8 cellular contexts compared by ENCODE assay signal in genomic region chr6:27388293-27389197, GRCh38. TPM values are rescaled to one million over a fixed set of nuclear protein-coding genes. Genes with fewer than 3 reads are reported as not detected.
DNase-seq lines count a peak whose midpoint lies in the region; ATAC-seq, FAIRE-seq and TF ChIP-seq lines count a peak whose summit lies in the region.

Gene ZNF391 (plus strand): TSS chr6:27388759. CDS start chr6:27400371, 11,612 bp downstream.

- H3K27me3 Mint-ChIP-seq in CD14-positive monocyte (ENCODE audit: low read depth in 3 of 3) = peaks cover 3 to 16% (median 8%) of the 10 kb centered on the region in 3 donors
- H3K27me3 Mint-ChIP-seq in mesothelial cell of epicardium (ENCODE audit: low read depth) = peaks cover 2% of the 10 kb centered on the region

- FAIRE-seq in endometrium (lab: Jason Lieb, UNC) = peak; percentile 21

- TF ChIP-seq CTCF in CD14-positive monocyte (IDR thresholded peaks at IDR 0.05) = no peak
- no peak for TF ChIP-seq CTCF in mesothelial cell of epicardium (IDR thresholded peaks at IDR 0.05; ENCODE audit: unreplicated experiment)

- peak; percentile 79 for ATAC-seq in HG03469 (IDR thresholded peaks at IDR 0.05; ENCODE audit: unreplicated experiment)

- no peaks in the 10 kb centered on the region for H3K36me3 Mint-ChIP-seq in CD14-positive monocyte
- peaks cover 10% of the 10 kb centered on the region for H3K36me3 Mint-ChIP-seq in mesothelial cell of epicardium

- H3K4me3 Mint-ChIP-seq in CD14-positive monocyte (peak within 1 kb of the TSS; percentile 94 to 96), mesothelial cell of epicardium (peak within 1 kb of the TSS; percentile 85)

- H3K9me3 Mint-ChIP-seq in CD14-positive monocyte (peaks cover 4 to 30% (median 21%) of the 10 kb centered on the region in 7 donors), mesothelial cell of epicardium (peaks cover 6% of the 10 kb centered on the region)

- H3K27ac Mint-ChIP-seq in CD14-positive monocyte = peak within 1 kb of the TSS in 6 of 7 donors; percentile 5 to 85 (median 56)
- peak within 1 kb of the TSS; percentile 94 for H3K27ac Mint-ChIP-seq in mesothelial cell of epicardium

- intact Hi-C loops in CD14-positive monocyte (cut with micrococcal nuclease) = no loop called here

- peaks cover 19% of the 10 kb centered on the region for H3K4me1 Mint-ChIP-seq in CD14-positive monocyte
- peaks cover 16% of the 10 kb centered on the region for H3K4me1 Mint-ChIP-seq in mesothelial cell of epicardium

- DNase-seq in CD14-positive monocyte (ENCODE audit: low spot score) (peak; percentile 55), GM19240 (ENCODE audit: insufficient read length, low spot score) (peak; percentile 57), NCI-H82 treated with DMSO at 0.1 percent for 48 hours (lab: John Stamatoyannopoulos, UW; ENCODE audit: unreplicated experiment) (peak; percentile 42), mesothelial cell of epicardium (ENCODE audit: low spot score in 2 of 2, unreplicated experiment in 2 of 2) (peak; percentile 57 to 81)
- peak; percentile 52 to 68 (median 52) for DNase-seq in activated CD8-positive, alpha-beta memory T cell treated with anti-CD3 and anti-CD28 coated beads for 48 hours (ENCODE audit: low read depth in 2 of 3, low spot score in 2 of 3)
- peak; percentile 29 to 48 for DNase-seq in stimulated activated CD8-positive, alpha-beta memory T cell treated with anti-CD3 and anti-CD28 coated beads, Interleukin-15, amount 100 ng/mL, for 4 hours (ENCODE audit: low read depth in 2 of 2)

RNA-seq across cellular contexts. Expression of gene ZNF391, which starts in this region (rescaled TPM):
- polyA plus RNA-seq in CD14-positive monocyte = under 1 TPM in 1 of 2 donors, not detected in 1; 0.17 TPM
- 10.3 to 11.1 TPM (median 10.8 TPM) in 3 replicates for total RNA-seq in mesothelial cell of epicardium

Comparison
In these comparisons a context has a peak if more than half of its experiments do, and no peak if none do; other contexts are left out.
1. Peak in every context shown above with its lines: DNase-seq and ATAC-seq.
2. Peak in DNase-seq in CD14-positive monocyte; RNA of the gene not detected or under 1 TPM.